In the genomic region with DNA sequence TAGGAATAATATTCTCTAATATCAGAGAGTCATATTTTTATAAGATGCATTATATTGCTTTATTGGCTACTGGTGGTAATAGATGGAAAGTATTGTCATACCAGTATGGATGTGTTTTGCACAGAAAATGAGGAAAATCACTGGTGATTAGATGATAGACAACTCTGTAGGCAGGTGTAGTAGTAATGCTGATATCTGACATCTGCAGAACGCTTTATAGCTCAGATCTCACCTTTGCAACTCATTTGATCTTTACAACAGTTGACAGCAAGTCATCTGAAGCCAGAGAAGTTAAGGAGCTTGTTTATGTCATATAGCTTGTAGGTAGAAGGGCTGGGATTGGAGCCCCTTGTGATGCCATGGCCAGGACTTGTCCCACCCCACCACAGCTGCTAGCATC, we compare ENCODE assay signal across 24 cellular contexts.
"Had no signal": no experiment of that assay in that cellular context is flagged by ENCODE, and none has a peak within 500 bp of the region (broad histone marks: within the 10 kb centered on the region; RNA-seq: fewer than 3 reads in every experiment).

No MANE protein-coding gene starts in this region.

- H3K9me3 ChIP-seq: stomach, suprapubic skin, testis, thoracic aorta, thyroid gland, tibial artery, tibial nerve, transverse colon, upper lobe of left lung, upper lobe of right lung, uterus, vagina had no signal

- DNase-seq: stimulated activated CD4-positive, alpha-beta T cell treated with anti-CD3 and anti-CD28 coated beads, Interleukin-2, amount 100 ng/mL, for 48 hours; stimulated activated CD4-positive, alpha-beta T cell treated with anti-CD3 and anti-CD28 coated beads, Interleukin-4, amount 100 ng/mL, for 1 hour; stimulated activated CD4-positive, alpha-beta T cell treated with anti-CD3 and anti-CD28 coated beads, Interleukin-4, amount 100 ng/mL, for 24 hours; stimulated activated CD4-positive, alpha-beta T cell treated with anti-CD3 and anti-CD28 coated beads, Interleukin-4, amount 100 ng/mL, for 4 hours; stimulated activated CD8-positive, alpha-beta memory T cell treated with anti-CD3 and anti-CD28 coated beads, Interleukin-4, amount 100 ng/mL, for 48 hours; stimulated activated naive B cell treated with anti-CD40 and anti-IgM and Interleukin-4, amounts not matched to agents 10 μg/mL and 1 μg/mL and 100 μg/mL, for 72 hours; stimulated activated naive CD4-positive, alpha-beta T cell; stimulated activated naive CD4-positive, alpha-beta T cell treated with Interleukin-2 at 50 U/mL for 16 hours; stimulated activated naive CD8-positive, alpha-beta T cell treated with anti-CD3 and anti-CD28 coated beads, Interleukin-15, amount 100 ng/mL, for 72 hours; stimulated activated naive CD8-positive, alpha-beta T cell treated with anti-CD3 and anti-CD28 coated beads, Interleukin-15, Interleukin-2, amounts not matched to agents 100 U/mL and 50 U/mL, for 24 hours; stomach; substantia nigra; testis; thyroid gland; tibial artery; transverse colon; trophoblast cell; upper lobe of left lung; upper lobe of right lung; uterus had no signal

- H3K4me3 ChIP-seq: stomach, suprapubic skin, testis, thoracic aorta, thyroid gland, tibial artery, tibial nerve, transverse colon, upper lobe of left lung, upper lobe of right lung, uterus, vagina had no signal

- H3K36me3 ChIP-seq: stomach, suprapubic skin, thoracic aorta, thyroid gland, tibial artery, tibial nerve, transverse colon, upper lobe of left lung, upper lobe of right lung, uterus, vagina had no signal

- H3K27ac ChIP-seq: stomach, suprapubic skin, testis, thoracic aorta, thyroid gland, tibial artery, tibial nerve, transverse colon, upper lobe of left lung, upper lobe of right lung, uterus, vagina had no signal

- H3K27me3 ChIP-seq: suprapubic skin, testis, thyroid gland, tibial nerve, transverse colon, upper lobe of left lung, uterus, vagina had no signal
